Comparison of ENCODE assay signal across 8 cellular contexts in genomic region chr1:91502882-91503184, GRCh38. TPM values are rescaled to one million over a fixed set of nuclear protein-coding genes. Genes with fewer than 3 reads are reported as not detected.
DNase-seq lines count a peak whose midpoint lies in the region; ATAC-seq and TF ChIP-seq lines count a peak whose summit lies in the region.

No MANE protein-coding gene starts in this region.

- peak overlapping the region; percentile 1 for H3K4me3 Mint-ChIP-seq in CD8-positive, alpha-beta T cell

- H2AFZ ChIP-seq in GM23248 (peak overlapping the region; percentile 97; the same call in 1 of the 2 replicates), PC-9 (no peak overlapping the region), trophoblast cell (ENCODE audit: insufficient read depth, low read length, poor library complexity) (no peak overlapping the region)

- ATAC-seq in CD8-positive, alpha-beta T cell = no peak
- ATAC-seq in foreskin keratinocyte = no peak
- ATAC-seq in HG03108 (IDR thresholded peaks at IDR 0.05; ENCODE audit: unreplicated experiment) = no peak
- ATAC-seq in stimulated activated naive CD8-positive, alpha-beta T cell treated with anti-CD3 and anti-CD28 coated beads, Interleukin-15, Interleukin-2, amounts not matched to agents 100 U/mL and 50 U/mL, for 24 hours = no peak
- ATAC-seq in GM21576 (IDR thresholded peaks at IDR 0.05; ENCODE audit: unreplicated experiment) = no peak

- WGBS in GM23248 (ENCODE audit: low coverage in 1 of 2, low lambda C conversion rate in 2 of 2, missing lambda C conversion rate in 2 of 2), 2 experiments = 95 to 96% methylated on average over 1 of the region's 1 CpG
- WGBS in trophoblast cell (ENCODE audit: extremely low coverage, insufficient coverage, insufficient read length) = no CpG with 5 or more reads among the region's 1 CpG

- H3F3A ChIP-seq in GM23248 (ENCODE audit: insufficient read depth) (peaks cover 13% of the 10 kb centered on the region), PC-9 (ENCODE audit: insufficient read depth, low read depth) (peaks cover 17% of the 10 kb centered on the region; the same call in 1 of the 2 replicates)

- no peak overlapping the region for H3K23ac ChIP-seq in trophoblast cell (ENCODE audit: low read length)

- no peak overlapping the region for H3K27ac Mint-ChIP-seq in CD8-positive, alpha-beta T cell

- H4K12ac ChIP-seq in trophoblast cell (ENCODE audit: low read depth, low read length) = no peak overlapping the region

- CTCF ChIA-PET in CD8-positive, alpha-beta T cell (lab: Charles Lee) = interaction anchor here (2.9 to 14.1 kb wide), 2 partner anchors 10 to 422 kb away, joined by 20 to 233 read pairs; no protein-coding TSS in a partner anchor
- CTCF ChIA-PET in PC-9 (lab: Charles Lee) = no interaction called here

- peaks cover 21% of the 10 kb centered on the region for H3K4me1 Mint-ChIP-seq in CD8-positive, alpha-beta T cell (ENCODE audit: low read depth)

- no peaks in the 10 kb centered on the region for H3K36me3 ChIP-seq in CD8-positive, alpha-beta T cell (ENCODE audit: insufficient read depth, low read length)
- H3K36me3 ChIP-seq in GM23248 (ENCODE audit: low read depth) (no peaks in the 10 kb centered on the region), PC-9 (ENCODE audit: low read depth) (peaks cover 7% of the 10 kb centered on the region; the same call in 1 of the 2 replicates), trophoblast cell (ENCODE audit: control insufficient read depth in 1 of 2, insufficient read depth in 2 of 2, low read length in 2 of 2) (no peaks in the 10 kb centered on the region)

- H4K8ac ChIP-seq in trophoblast cell (ENCODE audit: low read depth, low read length) = no peak overlapping the region

- H4K20me1 ChIP-seq in GM23248 (ENCODE audit: insufficient read depth) (no peaks in the 10 kb centered on the region), PC-9 (ENCODE audit: insufficient read depth) (no peaks in the 10 kb centered on the region)

- peaks cover 7% of the 10 kb centered on the region for H3K79me1 ChIP-seq in trophoblast cell (ENCODE audit: low read length)

- H3K9ac ChIP-seq in GM23248 = 0 out of 2 replicates have a peak overlapping the region, but pooled peaks have one; percentile 4
- no peak overlapping the region for H3K9ac ChIP-seq in trophoblast cell (ENCODE audit: low read length)

- H4K91ac ChIP-seq in trophoblast cell (ENCODE audit: low read depth, low read length) = no peak overlapping the region

- no peaks in the 10 kb centered on the region for H3K27me3 Mint-ChIP-seq in CD8-positive, alpha-beta T cell (ENCODE audit: low read depth)

- no peak overlapping the region for H3K4me2 ChIP-seq in GM23248 (ENCODE audit: unreplicated experiment)
- peak overlapping the region; percentile 77 for H3K4me2 ChIP-seq in PC-9
- H3K4me2 ChIP-seq in trophoblast cell (ENCODE audit: low read length) = no peak overlapping the region

- no peaks in the 10 kb centered on the region for H3K9me3 Mint-ChIP-seq in CD8-positive, alpha-beta T cell

- H3K4me1 ChIP-seq in CD8-positive, alpha-beta T cell (ENCODE audit: insufficient read depth, low read length) = peaks cover 10% of the 10 kb centered on the region
- peaks cover 17% of the 10 kb centered on the region for H3K4me1 ChIP-seq in GM23248 (ENCODE audit: insufficient read depth)
- peaks cover 23% of the 10 kb centered on the region for H3K4me1 ChIP-seq in PC-9 (replicated peaks; ENCODE audit: insufficient read depth)
- peaks cover 11% of the 10 kb centered on the region for H3K4me1 ChIP-seq in foreskin keratinocyte
- H3K4me1 ChIP-seq in trophoblast cell (ENCODE audit: control insufficient read depth in 1 of 2, insufficient read depth in 2 of 2, low read length in 2 of 2) = no peaks in the 10 kb centered on the region

- no peaks in the 10 kb centered on the region for H3K9me2 ChIP-seq in GM23248 (ENCODE audit: insufficient read depth)
- H3K9me2 ChIP-seq in PC-9 (ENCODE audit: insufficient read depth) = no peaks in the 10 kb centered on the region

- TF ChIP-seq CTCF in CD8-positive, alpha-beta T cell (IDR thresholded peaks at IDR 0.05) = no peak
- TF ChIP-seq CTCF in PC-9 (conservative IDR thresholded peaks at IDR 0.05) = no peak
- peak; percentile 8 for TF ChIP-seq CTCF in foreskin keratinocyte (conservative IDR thresholded peaks at IDR 0.05)

- no peak overlapping the region for H3K4ac ChIP-seq in trophoblast cell (ENCODE audit: low read depth, low read length)

- H3K4me3 ChIP-seq in CD8-positive, alpha-beta T cell (ENCODE audit: low read depth, low read length) = no peak overlapping the region
- peak overlapping the region; percentile 92; the same call in 1 of the 2 replicates for H3K4me3 ChIP-seq in GM23248
- peak overlapping the region; percentile 70; the same call in 1 of the 2 replicates for H3K4me3 ChIP-seq in PC-9
- no peak overlapping the region for H3K4me3 ChIP-seq in trophoblast cell (ENCODE audit: low read depth, low read length)

- H2BK120ac ChIP-seq in trophoblast cell (ENCODE audit: insufficient read depth, low read length, poor library complexity) = no peak overlapping the region

- no peak overlapping the region for H3K18ac ChIP-seq in trophoblast cell (ENCODE audit: low read length)

- no peaks in the 10 kb centered on the region for H3K36me3 Mint-ChIP-seq in CD8-positive, alpha-beta T cell

- H3K79me2 ChIP-seq in GM23248 (ENCODE audit: insufficient read depth) (peaks cover 47% of the 10 kb centered on the region), PC-9 (ENCODE audit: low read depth) (peaks cover 52% of the 10 kb centered on the region), trophoblast cell (ENCODE audit: control insufficient read depth, insufficient read depth, low read length, poor library complexity) (peaks cover 2% of the 10 kb centered on the region)

- H3K27me3 ChIP-seq in CD8-positive, alpha-beta T cell (ENCODE audit: insufficient read depth, low read length) = no peaks in the 10 kb centered on the region
- no peaks in the 10 kb centered on the region for H3K27me3 ChIP-seq in GM23248 (replicated peaks; ENCODE audit: insufficient read depth)
- H3K27me3 ChIP-seq in PC-9 (ENCODE audit: insufficient read depth, low read depth) = no peaks in the 10 kb centered on the region
- H3K27me3 ChIP-seq in foreskin keratinocyte = no peaks in the 10 kb centered on the region
- no peaks in the 10 kb centered on the region for H3K27me3 ChIP-seq in trophoblast cell (ENCODE audit: insufficient read depth, low read length)

- in situ Hi-C loops in GM23248 (cut with MboI) = loop anchor here (10.0 kb wide), 1 partner anchor 792 kb away; the partner anchor contains the start of genes GLMN and RPAP2

- no peaks in the 10 kb centered on the region for H3K9me3 ChIP-seq in CD8-positive, alpha-beta T cell (ENCODE audit: low read length)
- H3K9me3 ChIP-seq in GM23248 (ENCODE audit: low read depth) (no peaks in the 10 kb centered on the region), PC-9 (ENCODE audit: insufficient read depth, low read depth) (no peaks in the 10 kb centered on the region), trophoblast cell (ENCODE audit: insufficient read depth, low read depth, low read length) (no peaks in the 10 kb centered on the region)

- no peak overlapping the region for H2AK5ac ChIP-seq in trophoblast cell (ENCODE audit: low read length)

- H3K14ac ChIP-seq in trophoblast cell (ENCODE audit: low read length) = no peak overlapping the region

- H2BK12ac ChIP-seq in trophoblast cell (ENCODE audit: low read length) = no peak overlapping the region

- intact Hi-C loops in CD8-positive, alpha-beta T cell (cut with DNase I, micrococcal nuclease) = loop anchor here (5.0 to 10.0 kb wide), 5 partner anchors 478 to 1122 kb away; partner anchors contain the start of genes GLMN (in 2 of the 2), RPAP2 (in 2 of the 2) and ZNF644 (in 1 of the 2)
- intact Hi-C loops in PC-9 (cut with micrococcal nuclease; ENCODE audit: unreplicated experiment) = loop anchor here (5.0 kb wide), 2 partner anchors 221 to 789 kb away; no protein-coding TSS in a partner anchor

- no peak for DNase-seq in CD8-positive, alpha-beta T cell
- peak; percentile 29 for DNase-seq in GM23248
- no peak for DNase-seq in PC-9
- no peak for DNase-seq in foreskin keratinocyte
- no peak for DNase-seq in stimulated activated naive CD8-positive, alpha-beta T cell treated with anti-CD3 and anti-CD28 coated beads, Interleukin-15, Interleukin-2, amounts not matched to agents 100 U/mL and 50 U/mL, for 24 hours
- no peak for DNase-seq in trophoblast cell

- H2BK5ac ChIP-seq in trophoblast cell (ENCODE audit: low read depth, low read length, poor library complexity) = no peak overlapping the region

- POLR2A ChIA-PET in CD8-positive, alpha-beta T cell (lab: Charles Lee) = no interaction called here
- POLR2A ChIA-PET in PC-9 (lab: Charles Lee; ENCODE audit: unreplicated experiment) = no interaction called here

- no TSS peak for BruUV-seq in PC-9 (replicated peaks; lab: Mats Ljungman, UMichigan)

- H3K27ac ChIP-seq in CD8-positive, alpha-beta T cell (ENCODE audit: low read depth, low read length) = no peak overlapping the region
- no peak overlapping the region for H3K27ac ChIP-seq in GM23248
- H3K27ac ChIP-seq in PC-9 = no peak overlapping the region
- H3K27ac ChIP-seq in foreskin keratinocyte = no peak overlapping the region
- no peak overlapping the region for H3K27ac ChIP-seq in trophoblast cell (ENCODE audit: low read depth, low read length)

RNA-seq across cellular contexts. Expression of gene CDC7, which starts 2.2 kb away (rescaled TPM):
- 1 to 10 TPM; 2.2 to 2.7 TPM for total RNA-seq in CD8-positive, alpha-beta T cell
- 3.0 and 3.5 TPM in 2 replicates for total RNA-seq in GM23248 (2014; rRNA removed; shearing (Covaris generic))
- polyA plus RNA-seq in GM23248 (2016; fragmentation: Nextera tagmentation; extraction: Ambion mirVana) = 3.7 and 4.7 TPM in 2 replicates
- total RNA-seq in PC-9 (2021) = 11.5 and 13.1 TPM in 2 replicates
- total RNA-seq in foreskin keratinocyte = 11.7 and 12.7 TPM in 2 replicates
- polyA plus RNA-seq in foreskin keratinocyte = 4.5 and 6.6 TPM in 2 replicates
- polyA plus RNA-seq in trophoblast cell (2013) = 6.8 and 7.3 TPM in 2 replicates

Comparison
In these comparisons a context has a peak if more than half of its experiments do, and no peak if none do; other contexts are left out.
1. H3K4me3 ChIP-seq: peak in GM23248 (single experiment) and PC-9 (single experiment); none in CD8-positive, alpha-beta T cell (single experiment) and trophoblast cell (single experiment).